Comparison of ENCODE assay signal across 34 cellular contexts in genomic region chr12:106633451-106633823, GRCh38. TPM values are rescaled to one million over a fixed set of nuclear protein-coding genes. Genes with fewer than 3 reads are reported as not detected.
DNase-seq lines count a peak whose midpoint lies in the region; ATAC-seq and TF ChIP-seq lines count a peak whose summit lies in the region.
"Had no signal": no experiment of that assay in that cellular context is flagged by ENCODE, and none has a peak within 500 bp of the region (broad histone marks: within the 10 kb centered on the region; RNA-seq: fewer than 3 reads in every experiment).

No MANE protein-coding gene starts in this region.

- TF ChIP-seq CTCF in body of pancreas (IDR thresholded peaks at IDR 0.05) (no peak), left ventricle myocardium inferior (IDR thresholded peaks at IDR 0.05; ENCODE audit: borderline replicate concordance) (no peak)

- H3K4me1 ChIP-seq in body of pancreas (peaks cover 12% of the 10 kb centered on the region), left ventricle myocardium inferior (no peaks in the 10 kb centered on the region)
- H3K4me1 ChIP-seq: adrenal gland, heart left ventricle had no signal

- ATAC-seq in body of pancreas, result peak; percentile 20
- ATAC-seq: GM12878; heart left ventricle; left colon; stimulated activated memory B cell treated with anti-CD40 and anti-IgM and Interleukin-4, amounts not matched to agents 10 μg/mL and 1 μg/mL and 100 μg/mL, for 72 hours had no signal

- no peak overlapping the region for H3K27ac Mint-ChIP-seq in activated CD4-positive, alpha-beta T cell treated with anti-CD3 and anti-CD28 coated beads, Interleukin-2, amount 10 ng/mL, durations not matched to agents 24 days and 14 days
- H3K27ac Mint-ChIP-seq: activated CD4-positive, alpha-beta memory T cell treated with anti-CD3 and anti-CD28 coated beads, Interleukin-2, amount 10 ng/mL, durations not matched to agents 7 days and 5 days; activated naive CD4-positive, alpha-beta T cell treated with anti-CD3 and anti-CD28 coated beads, Interleukin-2, amount 10 ng/mL, durations not matched to agents 7 days and 5 days; activated T-helper 1 cell treated with anti-CD3 and anti-CD28 coated beads, Interleukin-12 subunit alpha, Interleukin-12 subunit beta, Interleukin-2, Interleukin-4 antibody, amounts not matched to agents 30 ng/mL and 10 ng/mL and 1 ng/mL, durations not matched to agents 14 hours and 24 hours and 36 hours; B cell; CD4-positive, alpha-beta memory T cell; endodermal cell; H9; nephron; stimulated activated memory B cell treated with anti-CD40 and anti-IgM and Interleukin-4, amounts not matched to agents 10 μg/mL and 1 μg/mL and 100 μg/mL, for 72 hours; type B pancreatic cell had no signal

- H3K36me3 ChIP-seq in MG63 (no peaks in the 10 kb centered on the region), body of pancreas (replicated peaks in 1 of 2; ENCODE audit: insufficient read depth in 1 of 2, low read depth in 2 of 2) (no peaks in the 10 kb centered on the region), left ventricle myocardium inferior (no peaks in the 10 kb centered on the region)
- H3K36me3 ChIP-seq: adrenal gland, heart left ventricle had no signal

- no peaks in the 10 kb centered on the region for H3K9me3 Mint-ChIP-seq in activated CD4-positive, alpha-beta T cell treated with anti-CD3 and anti-CD28 coated beads, Interleukin-2, amount 10 ng/mL, durations not matched to agents 24 days and 14 days
- H3K9me3 Mint-ChIP-seq: activated CD4-positive, alpha-beta memory T cell treated with anti-CD3 and anti-CD28 coated beads, Interleukin-2, amount 10 ng/mL, durations not matched to agents 7 days and 5 days; activated naive CD4-positive, alpha-beta T cell treated with anti-CD3 and anti-CD28 coated beads, Interleukin-2, amount 10 ng/mL, durations not matched to agents 7 days and 5 days; activated T-helper 1 cell treated with anti-CD3 and anti-CD28 coated beads, Interleukin-12 subunit alpha, Interleukin-12 subunit beta, Interleukin-2, Interleukin-4 antibody, amounts not matched to agents 30 ng/mL and 10 ng/mL and 1 ng/mL, durations not matched to agents 14 hours and 24 hours and 36 hours; CD4-positive, alpha-beta memory T cell; endodermal cell; H9; nephron; stimulated activated memory B cell treated with anti-CD40 and anti-IgM and Interleukin-4, amounts not matched to agents 10 μg/mL and 1 μg/mL and 100 μg/mL, for 72 hours; type B pancreatic cell had no signal

- H3K4me3 Mint-ChIP-seq in activated CD4-positive, alpha-beta T cell treated with anti-CD3 and anti-CD28 coated beads, Interleukin-2, amount 10 ng/mL, durations not matched to agents 24 days and 14 days, result no peak overlapping the region
- H3K4me3 Mint-ChIP-seq: activated CD4-positive, alpha-beta memory T cell treated with anti-CD3 and anti-CD28 coated beads, Interleukin-2, amount 10 ng/mL, durations not matched to agents 7 days and 5 days; activated naive CD4-positive, alpha-beta T cell treated with anti-CD3 and anti-CD28 coated beads, Interleukin-2, amount 10 ng/mL, durations not matched to agents 7 days and 5 days; activated T-helper 1 cell treated with anti-CD3 and anti-CD28 coated beads, Interleukin-12 subunit alpha, Interleukin-12 subunit beta, Interleukin-2, Interleukin-4 antibody, amounts not matched to agents 30 ng/mL and 10 ng/mL and 1 ng/mL, durations not matched to agents 14 hours and 24 hours and 36 hours; B cell; CD4-positive, alpha-beta memory T cell; endodermal cell; H9; nephron; stimulated activated memory B cell treated with anti-CD40 and anti-IgM and Interleukin-4, amounts not matched to agents 10 μg/mL and 1 μg/mL and 100 μg/mL, for 72 hours; type B pancreatic cell had no signal

- peak overlapping the region in 3 of 4 donors; percentile 41 to 81 (median 76) for H3K27ac ChIP-seq in body of pancreas
- H3K27ac ChIP-seq in left ventricle myocardium inferior (replicated peaks), result no peak overlapping the region
- H3K27ac ChIP-seq: adrenal gland, heart left ventricle had no signal

- DNase-seq in ACHN (peak; percentile 75), MG63 (peak; percentile 49), body of pancreas (no peak), mucosa of gallbladder (ENCODE audit: low spot score) (peak; percentile 59), left ventricle myocardium inferior (no peak), cerebellum (ENCODE audit: low spot score) (no peak)
- DNase-seq in effector CD8-positive, alpha-beta T cell (lab: John Stamatoyannopoulos, UW), result no peak
- DNase-seq in activated CD4-positive, alpha-beta T cell treated with anti-CD3 and anti-CD28 coated beads, Interleukin-2, amount 10 ng/mL, durations not matched to agents 24 days and 14 days, result no peak
- DNase-seq: activated CD4-positive, alpha-beta memory T cell treated with anti-CD3 and anti-CD28 coated beads, Interleukin-2, amount 10 ng/mL, durations not matched to agents 7 days and 5 days; activated CD4-positive, CD25-positive, alpha-beta regulatory T cell treated with anti-CD3 and anti-CD28 coated beads, Interleukin-2, amount 50 U/mL, for 72 hours; activated CD8-positive, alpha-beta memory T cell treated with anti-CD3 and anti-CD28 coated beads, Interleukin-2, amount 50 U/mL, for 48 hours; activated naive CD4-positive, alpha-beta T cell treated with anti-CD3 and anti-CD28 coated beads, Interleukin-2, amount 10 ng/mL, durations not matched to agents 7 days and 5 days; CD4-positive, alpha-beta memory T cell; cortex of kidney; endodermal cell; foreskin fibroblast; H9; heart left ventricle; Karpas-422; left colon; MV-4-11; NCI-H345; substantia nigra had no signal

- H3K4me1 Mint-ChIP-seq in activated CD4-positive, alpha-beta T cell treated with anti-CD3 and anti-CD28 coated beads, Interleukin-2, amount 10 ng/mL, durations not matched to agents 24 days and 14 days, result no peaks in the 10 kb centered on the region
- H3K4me1 Mint-ChIP-seq: activated CD4-positive, alpha-beta memory T cell treated with anti-CD3 and anti-CD28 coated beads, Interleukin-2, amount 10 ng/mL, durations not matched to agents 7 days and 5 days; activated naive CD4-positive, alpha-beta T cell treated with anti-CD3 and anti-CD28 coated beads, Interleukin-2, amount 10 ng/mL, durations not matched to agents 7 days and 5 days; B cell; CD4-positive, alpha-beta memory T cell; stimulated activated memory B cell treated with anti-CD40 and anti-IgM and Interleukin-4, amounts not matched to agents 10 μg/mL and 1 μg/mL and 100 μg/mL, for 72 hours had no signal

- H3K36me3 Mint-ChIP-seq in activated CD4-positive, alpha-beta T cell treated with anti-CD3 and anti-CD28 coated beads, Interleukin-2, amount 10 ng/mL, durations not matched to agents 24 days and 14 days (ENCODE audit: low read depth), result no peaks in the 10 kb centered on the region
- H3K36me3 Mint-ChIP-seq: activated naive CD4-positive, alpha-beta T cell treated with anti-CD3 and anti-CD28 coated beads, Interleukin-2, amount 10 ng/mL, durations not matched to agents 7 days and 5 days; CD4-positive, alpha-beta memory T cell; stimulated activated memory B cell treated with anti-CD40 and anti-IgM and Interleukin-4, amounts not matched to agents 10 μg/mL and 1 μg/mL and 100 μg/mL, for 72 hours; type B pancreatic cell had no signal

- H3K27me3 Mint-ChIP-seq in activated CD4-positive, alpha-beta T cell treated with anti-CD3 and anti-CD28 coated beads, Interleukin-2, amount 10 ng/mL, durations not matched to agents 24 days and 14 days, result peaks cover 7% of the 10 kb centered on the region

- in situ Hi-C loops in ACHN (cut with HindIII; ENCODE audit: low pct_ligation_motif_present, low pct_unique_long_range_greater_than_20kb, low sequenced_read_pairs), result no loop called here

- no peaks in the 10 kb centered on the region for H3K9me3 ChIP-seq in MG63
- no peaks in the 10 kb centered on the region for H3K9me3 ChIP-seq in body of pancreas
- no peaks in the 10 kb centered on the region for H3K9me3 ChIP-seq in left ventricle myocardium inferior (replicated peaks)
- H3K9me3 ChIP-seq: adrenal gland, heart left ventricle had no signal

- WGBS in body of pancreas, 2 donors, result 75 to 79% methylated on average over 1 of the region's 1 CpG

- intact Hi-C loops in body of pancreas (cut with DNase I), result no loop called here
- intact Hi-C loops in left ventricle myocardium inferior (cut with micrococcal nuclease), result no loop called here
- intact Hi-C loops in activated CD4-positive, alpha-beta T cell treated with anti-CD3 and anti-CD28 coated beads, Interleukin-2, amount 10 ng/mL, durations not matched to agents 24 days and 14 days (cut with micrococcal nuclease), result no loop called here

- H3K27me3 ChIP-seq in MG63 (no peaks in the 10 kb centered on the region; the same call in 1 of the 2 replicates), body of pancreas (no peaks in the 10 kb centered on the region), left ventricle myocardium inferior (ENCODE audit: low read depth) (peaks cover 26% of the 10 kb centered on the region)

- H3K4me3 ChIP-seq in MG63, result no peak overlapping the region
- no peak overlapping the region for H3K4me3 ChIP-seq in body of pancreas
- no peak overlapping the region for H3K4me3 ChIP-seq in left ventricle myocardium inferior
- H3K4me3 ChIP-seq: adrenal gland, GM12878, heart left ventricle had no signal

- TF ChIP-seq POLR2A in body of pancreas (IDR thresholded peaks at IDR 0.05), result no peak

RNA-seq across cellular contexts. Expression of gene RFX4, which starts 50.6 kb away (rescaled TPM):
- total RNA-seq in MG63 (2014; rRNA removed; shearing (Covaris generic); ENCODE audit: low replicate concordance), result not detected in 2 replicates
- total RNA-seq in body of pancreas (not detected), mucosa of gallbladder (0.26 TPM), left ventricle myocardium inferior (not detected), cerebellum (25.9 TPM)
- not detected in 2 replicates for total RNA-seq in activated CD4-positive, alpha-beta T cell treated with anti-CD3 and anti-CD28 coated beads, Interleukin-2, amount 10 ng/mL, durations not matched to agents 24 days and 14 days
- total RNA-seq: activated CD4-positive, alpha-beta memory T cell treated with anti-CD3 and anti-CD28 coated beads, Interleukin-2, amount 10 ng/mL, durations not matched to agents 7 days and 5 days; activated T-helper 1 cell treated with anti-CD3 and anti-CD28 coated beads, Interleukin-12 subunit alpha, Interleukin-12 subunit beta, Interleukin-2, Interleukin-4 antibody, amounts not matched to agents 30 ng/mL and 10 ng/mL and 1 ng/mL, durations not matched to agents 14 hours and 24 hours and 36 hours; adrenal gland; B cell; cardiac septum; CD4-positive, alpha-beta memory T cell; GM12878; osteoblast; pulmonary artery endothelial cell; T-helper 2 cell treated with Interferon-gamma antibody and Interleukin-4, amounts not matched to agents 100 ng/mL and 5 ng/mL, for 36 hours had no signal

Comparison
In these comparisons a context has a peak if more than half of its experiments do, and no peak if none do; other contexts are left out.
1. DNase-seq: peak in ACHN (single experiment), MG63 (single experiment) and mucosa of gallbladder (single experiment); none in body of pancreas (0 of 4), left ventricle myocardium inferior (single experiment), cerebellum (single experiment), effector CD8-positive, alpha-beta T cell (single experiment) and activated CD4-positive, alpha-beta T cell treated with anti-CD3 and anti-CD28 coated beads, Interleukin-2, amount 10 ng/mL, durations not matched to agents 24 days and 14 days (single experiment).
2. RNA of gene RFX4, which starts 50.6 kb away (total RNA-seq): 25.9 TPM in cerebellum (single experiment); 0.26 TPM in mucosa of gallbladder (single experiment), not detected in MG63, not detected in body of pancreas, not detected in left ventricle myocardium inferior (single experiment) and not detected in activated CD4-positive, alpha-beta T cell treated with anti-CD3 and anti-CD28 coated beads, Interleukin-2, amount 10 ng/mL, durations not matched to agents 24 days and 14 days; every median in the first group is over 10 times any median in the second.